ENCODE assay signal across 8 cellular contexts in the genomic region with DNA sequence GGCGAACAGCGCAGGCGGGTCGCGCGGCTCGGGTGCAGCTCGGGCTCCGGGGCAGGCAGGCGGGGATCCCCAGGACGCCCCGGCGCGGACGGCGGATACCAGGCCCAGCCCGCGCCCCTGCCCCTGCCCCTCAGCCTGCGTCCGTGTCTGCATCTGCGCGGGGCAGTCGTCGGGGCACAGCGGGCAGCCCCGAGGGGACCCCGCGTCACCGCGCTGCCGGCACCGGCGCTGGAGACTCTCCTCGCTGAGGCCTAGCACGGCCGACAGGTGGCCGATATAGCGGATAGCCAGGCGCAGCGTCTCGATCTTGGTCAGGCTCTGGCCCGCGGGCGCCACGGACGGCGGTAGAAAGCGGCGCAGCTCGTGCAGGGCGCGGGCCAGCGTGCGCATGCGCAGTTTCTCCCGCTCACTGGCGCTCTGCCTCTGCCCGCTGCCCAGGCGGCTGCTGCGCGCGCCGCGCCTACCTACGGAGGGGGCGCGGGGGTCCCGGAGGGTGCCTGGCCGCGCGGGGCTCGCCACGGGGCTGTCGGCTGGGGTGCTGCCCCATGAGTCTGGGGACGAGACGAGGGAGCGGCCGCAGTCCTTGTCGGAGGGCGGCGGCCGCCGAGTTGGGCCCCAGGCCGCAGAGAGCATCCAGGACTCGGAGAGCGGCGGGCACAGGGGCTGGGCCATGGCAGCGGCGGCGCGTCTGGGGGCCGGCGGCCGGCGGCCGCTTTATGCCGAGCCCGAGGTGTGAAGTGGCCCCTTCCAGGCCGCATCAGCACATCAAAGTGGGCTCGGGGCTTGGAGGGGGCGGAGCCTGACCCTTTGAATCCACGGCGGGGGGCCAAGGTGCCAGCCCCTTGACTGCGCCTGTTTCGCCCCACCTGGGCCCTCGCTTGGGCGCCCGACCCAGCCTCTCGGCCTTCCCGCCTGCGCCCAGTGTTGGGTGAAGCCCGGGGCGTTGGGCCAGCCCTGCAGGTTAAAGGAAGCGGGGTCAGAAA. TPM values are rescaled to one million over a fixed set of nuclear protein-coding genes. Genes with fewer than 3 reads are reported as not detected.
DNase-seq lines count a peak whose midpoint lies in the region; ATAC-seq, FAIRE-seq and TF ChIP-seq lines count a peak whose summit lies in the region.

A gene with protein sequence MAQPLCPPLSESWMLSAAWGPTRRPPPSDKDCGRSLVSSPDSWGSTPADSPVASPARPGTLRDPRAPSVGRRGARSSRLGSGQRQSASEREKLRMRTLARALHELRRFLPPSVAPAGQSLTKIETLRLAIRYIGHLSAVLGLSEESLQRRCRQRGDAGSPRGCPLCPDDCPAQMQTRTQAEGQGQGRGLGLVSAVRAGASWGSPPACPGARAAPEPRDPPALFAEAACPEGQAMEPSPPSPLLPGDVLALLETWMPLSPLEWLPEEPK (minus strand): TSS at position 690 of the 983 bp plus-strand sequence. CDS start 18 bp downstream, at position 672.

- CTCF ChIA-PET in T-cell (lab: Charles Lee) = no interaction called here

- no peaks in the 10 kb centered on the region for H3K27me3 ChIP-seq in right atrium auricular region

- peaks cover 0 to 14% of the 10 kb centered on the region in 2 donors for H3K4me1 ChIP-seq in right atrium auricular region

- peak within 1 kb of the TSS; percentile 74 to 79 (median 77) for H3K4me3 Mint-ChIP-seq in T-cell

- POLR2A ChIA-PET in T-cell (lab: Charles Lee) = no interaction called here

- H3K9me3 ChIP-seq in right atrium auricular region = no peaks in the 10 kb centered on the region

- ATAC-seq in HG02884 (IDR thresholded peaks at IDR 0.05; ENCODE audit: unreplicated experiment) (peak; percentile 89), T-cell (replicated peaks in 1 of 4) (peak; percentile 94 to 96 (median 96))

- peak; percentile 56 to 78 for TF ChIP-seq CTCF in right atrium auricular region (IDR thresholded peaks at IDR 0.05)

- H3K27me3 Mint-ChIP-seq in T-cell = peaks cover 13 to 15% of the 10 kb centered on the region in 2 donors

- H3K4me3 ChIP-seq in right atrium auricular region = peak within 1 kb of the TSS; percentile 49 to 65

- peak; percentile 88 for DNase-seq in NCI-H146 (lab: John Stamatoyannopoulos, UW)
- peak; percentile 62 to 87 (median 78) for DNase-seq in T-cell
- peak; percentile 16 to 92 (median 74) for DNase-seq in amygdala (lab: John Stamatoyannopoulos, UW)
- peak; percentile 85 for DNase-seq in right atrium auricular region (ENCODE audit: low spot score)
- DNase-seq in pulmonary artery endothelial cell (ENCODE audit: low read depth, low spot score) = peak; percentile 65
- peak; percentile 97 for DNase-seq in urothelium cell line (ENCODE audit: low spot score)

- no peaks in the 10 kb centered on the region for H3K36me3 ChIP-seq in right atrium auricular region

- peaks cover 4 to 5% (median 5%) of the 10 kb centered on the region in 3 donors for H3K4me1 Mint-ChIP-seq in T-cell

- H3K27ac ChIP-seq in right atrium auricular region = peak within 1 kb of the TSS; percentile 49 to 65

- H3K9me3 Mint-ChIP-seq in T-cell = no peaks in the 10 kb centered on the region

- FAIRE-seq in urothelium cell line (lab: Jason Lieb, UNC) = peak; percentile 92

- H3K27ac Mint-ChIP-seq in T-cell = no peak within 1 kb of the TSS

- TF ChIP-seq POLR2A in GM15510 (IDR thresholded peaks at IDR 0.05; ENCODE audit: borderline replicate concordance, extremely low read depth, insufficient read length) = peak; percentile 67

- no peaks in the 10 kb centered on the region for H3K36me3 Mint-ChIP-seq in T-cell

RNA-seq across cellular contexts. Expression of the gene that starts here (rescaled TPM):
- total RNA-seq in T-cell (1 to 10 TPM in 1 of 5 donors, under 1 TPM in 3, not detected in 1; 0.23 to 1.5 (median 0.38) TPM), right atrium auricular region (1 to 10 TPM; 2.3 to 2.4 TPM), pulmonary artery endothelial cell (0.46 TPM in 2 replicates)

Comparison
In these comparisons a context has a peak if more than half of its experiments do, and no peak if none do; other contexts are left out.
1. Peak in every context shown above with its lines: DNase-seq, ATAC-seq, H3K4me3 ChIP-seq and H3K27ac ChIP-seq.
2. Peak in DNase-seq in pulmonary artery endothelial cell; RNA of the gene not detected or under 1 TPM.